14 cellular contexts compared by ENCODE assay signal in genomic region chr1:15883326-15883725, GRCh38. TPM values are rescaled to one million over a fixed set of nuclear protein-coding genes. Genes with fewer than 3 reads are reported as not detected.
DNase-seq lines count a peak whose midpoint lies in the region; ATAC-seq and TF ChIP-seq lines count a peak whose summit lies in the region.
"Had no signal": no experiment of that assay in that cellular context is flagged by ENCODE, and none has a peak within 500 bp of the region (broad histone marks: within the 10 kb centered on the region; RNA-seq: fewer than 3 reads in every experiment).

No MANE protein-coding gene starts in this region.

- H3K4me3 Mint-ChIP-seq in T-helper 1 cell treated with Interleukin-12 subunit alpha and Interleukin-12 subunit beta and Interleukin-4 antibody, amounts not matched to agents 30 μg/mL and 1 μg/mL, for 36 hours, result peak overlapping the region; percentile 7
- H3K4me3 Mint-ChIP-seq in central memory CD8-positive, alpha-beta T cell, result no peak overlapping the region

- H3K9me3 ChIP-seq in psoas muscle, result no peaks in the 10 kb centered on the region

- H3K27me3 Mint-ChIP-seq in T-helper 1 cell treated with Interleukin-12 subunit alpha and Interleukin-12 subunit beta and Interleukin-4 antibody, amounts not matched to agents 30 μg/mL and 1 μg/mL, for 36 hours (ENCODE audit: low read depth), result no peaks in the 10 kb centered on the region
- H3K27me3 Mint-ChIP-seq in central memory CD8-positive, alpha-beta T cell, result no peaks in the 10 kb centered on the region

- peak overlapping the region; percentile 33 for H3K27ac Mint-ChIP-seq in T-helper 1 cell treated with Interleukin-12 subunit alpha and Interleukin-12 subunit beta and Interleukin-4 antibody, amounts not matched to agents 30 μg/mL and 1 μg/mL, for 36 hours
- H3K27ac Mint-ChIP-seq in central memory CD8-positive, alpha-beta T cell (ENCODE audit: low read depth), result peak overlapping the region; percentile 63

- no peaks in the 10 kb centered on the region for H3K9me3 Mint-ChIP-seq in T-helper 1 cell treated with Interleukin-12 subunit alpha and Interleukin-12 subunit beta and Interleukin-4 antibody, amounts not matched to agents 30 μg/mL and 1 μg/mL, for 36 hours
- no peaks in the 10 kb centered on the region for H3K9me3 Mint-ChIP-seq in central memory CD8-positive, alpha-beta T cell

- DNase-seq in T-helper 1 cell (no peak), KBM-7 (peak; percentile 18), psoas muscle (no peak), SKM-1 (lab: John Stamatoyannopoulos, UW; ENCODE audit: unreplicated experiment) (no peak)
- no peak for DNase-seq in central memory CD8-positive, alpha-beta T cell (ENCODE audit: low spot score in 2 of 2)
- no peak for DNase-seq in stimulated activated CD4-positive, alpha-beta T cell treated with anti-CD3 and anti-CD28 coated beads, Interleukin-15, amount 100 ng/mL, for 24 hours
- no peak for DNase-seq in activated CD8-positive, alpha-beta memory T cell treated with anti-CD3 and anti-CD28 coated beads, Interleukin-2, amount 50 U/mL, for 48 hours
- DNase-seq: activated gamma-delta T cell; GF-D8; NCI-H1417; stimulated activated CD4-positive, alpha-beta T cell treated with anti-CD3 and anti-CD28 coated beads, Interleukin-2, amount 100 ng/mL, for 24 hours; substantia nigra had no signal

- peaks cover 0 to 4% of the 10 kb centered on the region in 2 donors for H3K36me3 ChIP-seq in psoas muscle (ENCODE audit: insufficient read depth in 1 of 2, low read depth in 1 of 2)

- 79 to 87% (median 81%) methylated on average over 6 of the region's 6 CpGs for WGBS in psoas muscle, 3 donors

- H3K4me3 ChIP-seq in psoas muscle, result no peak overlapping the region

- in situ Hi-C loops in KBM-7 (cut with MboI; ENCODE audit: low pct_unique_long_range_greater_than_20kb, low sequenced_read_pairs), result no loop called here

- no peaks in the 10 kb centered on the region for H3K27me3 ChIP-seq in psoas muscle (ENCODE audit: insufficient read depth in 3 of 3, low read length in 2 of 3)

- no peak for TF ChIP-seq CTCF in psoas muscle (IDR thresholded peaks at IDR 0.05)

- H3K36me3 Mint-ChIP-seq in T-helper 1 cell treated with Interleukin-12 subunit alpha and Interleukin-12 subunit beta and Interleukin-4 antibody, amounts not matched to agents 30 μg/mL and 1 μg/mL, for 36 hours (ENCODE audit: low read depth), result peaks cover 10% of the 10 kb centered on the region
- H3K36me3 Mint-ChIP-seq in central memory CD8-positive, alpha-beta T cell (ENCODE audit: insufficient read depth), result peaks cover 12% of the 10 kb centered on the region

- no peak for ATAC-seq in central memory CD8-positive, alpha-beta T cell (replicated peaks; ENCODE audit: extremely low read depth, poor library complexity, severe bottlenecking)
- no peak for ATAC-seq in psoas muscle

- H3K27ac ChIP-seq in psoas muscle, result peak overlapping the region; percentile 30
- H3K27ac ChIP-seq: parathyroid adenoma had no signal

- H3K4me1 ChIP-seq in psoas muscle, result peaks cover 62% of the 10 kb centered on the region

- peaks cover 47% of the 10 kb centered on the region for H3K4me1 Mint-ChIP-seq in T-helper 1 cell treated with Interleukin-12 subunit alpha and Interleukin-12 subunit beta and Interleukin-4 antibody, amounts not matched to agents 30 μg/mL and 1 μg/mL, for 36 hours (ENCODE audit: low read depth)
- peaks cover 59% of the 10 kb centered on the region for H3K4me1 Mint-ChIP-seq in central memory CD8-positive, alpha-beta T cell

- intact Hi-C loops in psoas muscle (cut with DNase I), result no loop called here

RNA-seq across cellular contexts. Expression of gene SPEN, which starts 35.8 kb away (rescaled TPM):
- total RNA-seq in psoas muscle, result 10 to 100 TPM; 38.3 to 46.5 (median 44.7) TPM
- polyA plus RNA-seq in psoas muscle, result 10 to 100 TPM; 10.2 to 35.2 (median 13.0) TPM
